8 cellular contexts compared by ENCODE assay signal in the genomic region with DNA sequence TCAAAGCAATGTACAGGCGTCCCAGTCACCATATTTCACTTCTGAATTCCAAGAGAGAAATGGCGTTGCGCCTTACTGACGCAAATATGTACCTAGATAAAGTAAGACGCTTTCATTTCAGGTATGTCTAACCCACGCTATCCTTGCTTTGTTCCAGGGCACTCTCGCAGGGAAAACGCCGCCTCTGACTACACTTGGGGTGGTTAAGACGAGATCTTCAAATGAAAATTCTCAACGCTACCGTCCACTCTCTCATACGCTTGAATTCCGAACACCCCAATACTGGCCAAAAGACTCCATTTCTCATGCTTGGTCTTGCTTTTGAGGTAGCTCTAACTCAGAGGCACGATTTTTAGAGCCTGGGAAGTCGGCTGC. TPM values are rescaled to one million over a fixed set of nuclear protein-coding genes. Genes with fewer than 3 reads are reported as not detected.
DNase-seq lines count a peak whose midpoint lies in the region; ATAC-seq and TF ChIP-seq lines count a peak whose summit lies in the region.

No MANE protein-coding gene starts in this region.

- H3K27me3 Mint-ChIP-seq in HFFc6 (ENCODE audit: insufficient read depth), result peaks cover 2% of the 10 kb centered on the region; the same call in 1 of the 2 replicates
- peaks cover 10% of the 10 kb centered on the region for H3K27me3 Mint-ChIP-seq in nephron progenitor cell (ENCODE audit: low read depth, poor library complexity)

- POLR2A ChIA-PET in RWPE1 (lab: Yijun Ruan, JAX; ENCODE audit: low non-redundant PET), result interaction anchor here (1.0 kb wide), 1 partner anchor 95 kb away, joined by 3 read pairs; no protein-coding TSS in a partner anchor

- H3K27ac Mint-ChIP-seq in HFFc6 (peak overlapping the region; percentile 99), nephron progenitor cell (peak overlapping the region; percentile 99)

- H3K27ac ChIP-seq in RWPE1, result peak overlapping the region; percentile 95

- peaks cover 8% of the 10 kb centered on the region; the same call in 1 of the 2 replicates for H3K36me3 Mint-ChIP-seq in HFFc6 (ENCODE audit: low read depth)
- peaks cover 20% of the 10 kb centered on the region for H3K36me3 Mint-ChIP-seq in nephron progenitor cell (ENCODE audit: low read depth)

- H3K4me3 ChIP-seq in epithelial cell of esophagus (ENCODE audit: low read length), result peak overlapping the region; percentile 94

- peaks cover 23% of the 10 kb centered on the region for H3K4me1 Mint-ChIP-seq in HFFc6 (ENCODE audit: low read depth)
- H3K4me1 Mint-ChIP-seq in nephron progenitor cell, result peaks cover 23% of the 10 kb centered on the region

- ATAC-seq in HG02981 (IDR thresholded peaks at IDR 0.05; ENCODE audit: unreplicated experiment), result no peak

- DNase-seq in NCI-H2081 (lab: John Stamatoyannopoulos, UW) (peak; percentile 7 to 75), NCI-H2081 treated with DMSO at 0.1 percent for 48 hours (lab: John Stamatoyannopoulos, UW) (no peak), HFFc6 (no peak), RWPE1 (ENCODE audit: low spot score) (no peak), epithelial cell of esophagus (ENCODE audit: low read depth) (no peak), nephron progenitor cell (no peak), OCI-M2 (lab: John Stamatoyannopoulos, UW; ENCODE audit: unreplicated experiment) (no peak)

- TF ChIP-seq CTCF in HFFc6 (IDR thresholded peaks at IDR 0.05) (no peak), RWPE1 (conservative IDR thresholded peaks at IDR 0.05; ENCODE audit: low read depth) (no peak), epithelial cell of esophagus (IDR thresholded peaks at IDR 0.05; ENCODE audit: insufficient read depth, low read depth, low read length, missing control alignments) (no peak), nephron progenitor cell (IDR thresholded peaks at IDR 0.05) (no peak)

- H3K4me3 Mint-ChIP-seq in HFFc6 (peak overlapping the region; percentile 96), nephron progenitor cell (peak overlapping the region; percentile 96)

- CTCF ChIA-PET in RWPE1 (lab: Yijun Ruan, JAX), result interaction anchor here (0.6 kb wide), 2 partner anchors 108 to 391 kb away, joined by 3 to 4 read pairs; no protein-coding TSS in a partner anchor

- H3K9me3 Mint-ChIP-seq in HFFc6 (no peaks in the 10 kb centered on the region), nephron progenitor cell (no peaks in the 10 kb centered on the region)

RNA-seq across cellular contexts. Expression of a gene that starts 0.7 kb away (rescaled TPM):
- total RNA-seq in HFFc6 (2021; fragmentation: NEBNext Ultra II Directional; extraction: Animal tissue kit (Norgen Biotek cat#: 25700)), result 10 to 100 TPM; 66.4 to 79.3 (median 78.3) TPM

RNA-seq across cellular contexts. Expression of a gene that starts 9.6 kb away (rescaled TPM):
- not detected for total RNA-seq in HFFc6 (2021; fragmentation: NEBNext Ultra II Directional; extraction: Animal tissue kit (Norgen Biotek cat#: 25700))

RNA-seq across cellular contexts. Expression of a gene that starts 59.8 kb away (rescaled TPM):
- total RNA-seq in HFFc6 (2021; fragmentation: NEBNext Ultra II Directional; extraction: Animal tissue kit (Norgen Biotek cat#: 25700)), result under 1 TPM; 0.07 to 0.48 (median 0.32) TPM

Comparison
In these comparisons a context has a peak if more than half of its experiments do, and no peak if none do; other contexts are left out.
1. DNase-seq: peak in NCI-H2081 (2 of 2); none in NCI-H2081 treated with DMSO at 0.1 percent for 48 hours (single experiment), HFFc6 (single experiment), RWPE1 (single experiment), epithelial cell of esophagus (single experiment), nephron progenitor cell (single experiment) and OCI-M2 (single experiment).